ENCODE assay signal across 8 cellular contexts in genomic region chr9:35605336-35606137, GRCh38. TPM values are rescaled to one million over a fixed set of nuclear protein-coding genes. Genes with fewer than 3 reads are reported as not detected.
DNase-seq lines count a peak whose midpoint lies in the region; ATAC-seq and TF ChIP-seq lines count a peak whose summit lies in the region.

No MANE protein-coding gene starts in this region.

- H3K4me3 Mint-ChIP-seq in central memory CD8-positive, alpha-beta T cell, result peak overlapping the region; percentile 96

- H3K36me3 ChIP-seq in ACC112 (ENCODE audit: insufficient read depth, low read length) (no peaks in the 10 kb centered on the region), RWPE2 (ENCODE audit: low read depth) (no peaks in the 10 kb centered on the region), left lung (peaks cover 0 to 30% of the 10 kb centered on the region in 2 donors)

- TF ChIP-seq CTCF in RWPE2 (IDR thresholded peaks at IDR 0.05; ENCODE audit: poor library complexity, severe bottlenecking) (no peak), left lung (IDR thresholded peaks at IDR 0.05) (no peak)

- H3K9me3 ChIP-seq in RWPE2 (ENCODE audit: severe bottlenecking), result no peaks in the 10 kb centered on the region
- H3K9me3 ChIP-seq in left lung, result no peaks in the 10 kb centered on the region

- H3K27ac Mint-ChIP-seq in central memory CD8-positive, alpha-beta T cell (ENCODE audit: low read depth), result peak overlapping the region; percentile 53

- H3K27me3 Mint-ChIP-seq in central memory CD8-positive, alpha-beta T cell, result no peaks in the 10 kb centered on the region

- H3K27me3 ChIP-seq in ACC112 (ENCODE audit: insufficient read depth, low read length) (no peaks in the 10 kb centered on the region), RWPE2 (ENCODE audit: insufficient read depth, poor library complexity, severe bottlenecking) (no peaks in the 10 kb centered on the region), left lung (no peaks in the 10 kb centered on the region)

- peaks cover 8% of the 10 kb centered on the region for H3K79me2 ChIP-seq in ACC112 (ENCODE audit: control insufficient read depth, insufficient read depth, low read length, unreplicated experiment)

- H3K4me3 ChIP-seq in ACC112 (ENCODE audit: low read depth, low read length) (peak overlapping the region; percentile 76), RWPE2 (ENCODE audit: severe bottlenecking) (peak overlapping the region; percentile 82), left lung (peak overlapping the region; percentile 57 to 70)

- DNase-seq in RWPE2 (ENCODE audit: low spot score) (no peak), left lung (peak in 1 of 2 donors; percentile 83), SHP77 (lab: John Stamatoyannopoulos, UW) (no peak)
- peak in 1 of 2 donors; percentile 25 for DNase-seq in central memory CD8-positive, alpha-beta T cell (ENCODE audit: low spot score in 2 of 2)
- peak; percentile 36 for DNase-seq in stimulated activated naive CD8-positive, alpha-beta T cell treated with anti-CD3 and anti-CD28 coated beads, Interleukin-15, Interleukin-2, amounts not matched to agents 100 U/mL and 50 U/mL, for 24 hours

- intact Hi-C loops in left lung (cut with DNase I), result no loop called here

- H3K4me1 ChIP-seq in ACC112 (ENCODE audit: control insufficient read depth, insufficient read depth, low read length, unreplicated experiment) (peaks cover 19% of the 10 kb centered on the region), RWPE2 (ENCODE audit: insufficient read depth, poor library complexity, severe bottlenecking) (peaks cover 5% of the 10 kb centered on the region), left lung (peaks cover 21 to 35% of the 10 kb centered on the region in 2 donors)

- H3K27ac ChIP-seq in ACC112 (ENCODE audit: low read depth, low read length) (no peak overlapping the region), RWPE2 (ENCODE audit: poor library complexity, severe bottlenecking) (peak overlapping the region; percentile 67), left lung (peak overlapping the region in 1 of 2 donors; percentile 71)

- peak; percentile 11 for ATAC-seq in GM18520 (IDR thresholded peaks at IDR 0.05; ENCODE audit: unreplicated experiment)
- ATAC-seq in HG02970 (IDR thresholded peaks at IDR 0.05; ENCODE audit: low FRiP score, unreplicated experiment), result peak; percentile 0
- no peak; the same call in 2 of the 3 replicates for ATAC-seq in RWPE2 (ENCODE audit: low read depth)
- ATAC-seq in central memory CD8-positive, alpha-beta T cell (replicated peaks; ENCODE audit: extremely low read depth, poor library complexity, severe bottlenecking), result no peak
- ATAC-seq in left lung, result no peak
- ATAC-seq in stimulated activated naive CD8-positive, alpha-beta T cell treated with anti-CD3 and anti-CD28 coated beads, Interleukin-15, Interleukin-2, amounts not matched to agents 100 U/mL and 50 U/mL, for 24 hours, result peak; percentile 6

- H2AFZ ChIP-seq in ACC112 (ENCODE audit: low read length, unreplicated experiment), result peak overlapping the region; percentile 47

- H3K4me1 Mint-ChIP-seq in central memory CD8-positive, alpha-beta T cell, result peaks cover 44% of the 10 kb centered on the region

- H3K9me3 Mint-ChIP-seq in central memory CD8-positive, alpha-beta T cell, result no peaks in the 10 kb centered on the region

- peaks cover 13% of the 10 kb centered on the region for H3K36me3 Mint-ChIP-seq in central memory CD8-positive, alpha-beta T cell (ENCODE audit: insufficient read depth)

RNA-seq across cellular contexts. Expression of gene TESK1, which starts 0.5 kb away (rescaled TPM):
- total RNA-seq in left lung, result 10 to 100 TPM; 40.6 to 44.6 TPM

RNA-seq across cellular contexts. Expression of gene CD72, which starts 12.7 kb away (rescaled TPM):
- total RNA-seq in left lung, result 1 to 10 TPM; 3.4 to 4.0 TPM

RNA-seq across cellular contexts. Expression of gene SIT1, which starts 45.2 kb away (rescaled TPM):
- 1 to 10 TPM in 1 of 2 donors, under 1 TPM in 1; 0.99 to 2.4 TPM for total RNA-seq in left lung

RNA-seq across cellular contexts. Expression of gene RMRP, which starts 52.3 kb away (rescaled TPM):
- over 10,000 TPM; 27,227 to 27,465 TPM for total RNA-seq in left lung

RNA-seq across cellular contexts. Expression of gene CCDC107, which starts 52.6 kb away (rescaled TPM):
- total RNA-seq in left lung, result 10 to 100 TPM; 24.7 to 25.6 TPM

Comparison
In these comparisons a context has a peak if more than half of its experiments do, and no peak if none do; other contexts are left out.
1. ATAC-seq: peak in GM18520 (single experiment), HG02970 (single experiment) and stimulated activated naive CD8-positive, alpha-beta T cell treated with anti-CD3 and anti-CD28 coated beads, Interleukin-15, Interleukin-2, amounts not matched to agents 100 U/mL and 50 U/mL, for 24 hours (single experiment); none in RWPE2 (single experiment), central memory CD8-positive, alpha-beta T cell (single experiment) and left lung (single experiment).
2. Peak in every context shown above with its lines, with median percentiles within 50 percentile points of each other: H3K4me3 ChIP-seq.